ENCODE assay signal across 28 cellular contexts in genomic region chr13:67063036-67063435, GRCh38.
DNase-seq lines count a peak whose midpoint lies in the region; FAIRE-seq and TF ChIP-seq lines count a peak whose summit lies in the region.
"Had no signal": no experiment of that assay in that cellular context is flagged by ENCODE, and none has a peak within 500 bp of the region (broad histone marks: within the 10 kb centered on the region; RNA-seq: fewer than 3 reads in every experiment).

No MANE protein-coding gene starts in this region.

- peak overlapping the region; percentile 75 for H3K27ac ChIP-seq in substantia nigra (ENCODE audit: low read depth, low read length, poor library complexity, severe bottlenecking)
- H3K27ac ChIP-seq: body of pancreas, left lung, sigmoid colon, testis, WERI-Rb-1 had no signal

- in situ Hi-C loops in astrocyte of the cerebellum (cut with HindIII; ENCODE audit: low sequenced_read_pairs), result no loop called here

- no peak for FAIRE-seq in GM19239 (lab: Jason Lieb, UNC)
- FAIRE-seq: H1 had no signal

- H3K4me3 ChIP-seq in astrocyte of the cerebellum (ENCODE audit: low read depth, low read length), result no peak overlapping the region
- H3K4me3 ChIP-seq: body of pancreas, left lung, sigmoid colon, testis had no signal

- intact Hi-C loops in cardiac septum (cut with DNase I), result no loop called here

- TF ChIP-seq CTCF in astrocyte of the cerebellum (IDR thresholded peaks at IDR 0.05; ENCODE audit: low read depth, low read length, missing control alignments), result no peak

- DNase-seq in NCI-H146 (lab: John Stamatoyannopoulos, UW) (peak; percentile 15), NCI-H146 treated with DMSO at 0.1 percent for 48 hours (lab: John Stamatoyannopoulos, UW; ENCODE audit: unreplicated experiment) (no peak), NCI-H128 (lab: John Stamatoyannopoulos, UW; ENCODE audit: unreplicated experiment) (peak; percentile 51), astrocyte of the cerebellum (ENCODE audit: low read depth) (peak; percentile 99), substantia nigra (lab: John Stamatoyannopoulos, UW) (peak in 1 of 49 donors; percentile 16), NCI-H1694 (lab: John Stamatoyannopoulos, UW) (no peak), cardiac septum (ENCODE audit: low spot score) (no peak), GM19239 (ENCODE audit: insufficient read length, low spot score) (no peak)
- DNase-seq: activated CD4-positive, alpha-beta T cell treated with anti-CD3 and anti-CD28 coated beads for 48 hours; activated CD8-positive, alpha-beta memory T cell treated with anti-CD3 and anti-CD28 coated beads for 24 hours; activated effector memory CD4-positive, alpha-beta T cell treated with anti-CD3 and anti-CD28 coated beads, Interleukin-2, amount 50 U/mL, for 16 hours; activated naive CD8-positive, alpha-beta T cell treated with anti-CD3 and anti-CD28 coated beads for 36 hours; activated T-cell treated with anti-CD3 and anti-CD28 coated beads, Interleukin-2, amount 50 U/mL, for 1 hour; body of pancreas; CD4-positive, alpha-beta T cell; cerebellar nuclear complex; hypothalamus; left lung; MM.1S; NCI-H1694 treated with DMSO at 0.1 percent for 48 hours; NCI-H510A; SHP77 treated with DMSO at 0.1 percent for 48 hours; sigmoid colon; stimulated activated CD4-positive, alpha-beta T cell treated with anti-CD3 and anti-CD28 coated beads, Interleukin-4, amount 100 ng/mL, for 24 hours; stimulated activated naive B cell treated with anti-CD40 and anti-IgM and Interleukin-4, amounts not matched to agents 10 μg/mL and 1 μg/mL and 100 μg/mL, for 72 hours; testis; WERI-Rb-1 had no signal

Comparison
In these comparisons a context has a peak if more than half of its experiments do, and no peak if none do; other contexts are left out.
1. DNase-seq: peak in NCI-H146 (single experiment), NCI-H128 (single experiment) and astrocyte of the cerebellum (single experiment); none in NCI-H146 treated with DMSO at 0.1 percent for 48 hours (single experiment), NCI-H1694 (single experiment), cardiac septum (single experiment) and GM19239 (single experiment).